In the genomic region with DNA sequence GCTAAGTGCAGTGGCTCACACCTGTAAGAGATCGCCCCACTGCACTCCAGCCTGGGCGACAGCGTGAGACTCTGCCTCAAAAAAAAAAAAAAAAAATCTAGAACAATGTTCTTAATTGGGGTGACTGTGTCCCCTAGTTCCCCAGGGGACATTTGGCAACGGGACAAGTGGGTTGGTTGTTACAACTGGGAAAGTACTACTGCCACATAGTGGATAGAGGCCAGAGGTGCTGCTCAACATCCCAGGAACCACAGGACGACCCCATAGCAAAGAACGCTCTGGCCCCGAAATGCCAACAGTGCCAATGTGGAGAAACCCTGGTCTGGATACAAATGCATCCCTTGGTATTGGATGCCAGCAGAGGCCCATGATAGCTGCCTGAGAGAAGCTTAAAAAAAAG, we compare ENCODE assay signal across 1 cellular context.
TF ChIP-seq lines count a peak whose summit lies in the region.

No MANE protein-coding gene starts in this region.

TF ChIP-seq in SK-N-SH, 30 proteins besides CTCF, POLR2A, EP300 and RAD21:
- no peak for TF ChIP-seq CHD2 (IDR thresholded peaks at IDR 0.05; ENCODE audit: low read length, partially characterized antibody)
- TF ChIP-seq JUND (IDR thresholded peaks at IDR 0.05) = no peak
- TF ChIP-seq ELF1 (IDR thresholded peaks at IDR 0.05) = no peak
- TF ChIP-seq TAF1 (IDR thresholded peaks at IDR 0.05; ENCODE audit: borderline replicate concordance, low read depth, low read length) = no peak
- no peak for TF ChIP-seq RCOR1 (IDR thresholded peaks at IDR 0.05; ENCODE audit: low read length)
- TF ChIP-seq GATA2 (CRISPR knock-in tag; IDR thresholded peaks at IDR 0.05) = no peak
- no peak for TF ChIP-seq NRF1 (IDR thresholded peaks at IDR 0.05; ENCODE audit: low read depth, low read length)
- no peak for TF ChIP-seq SMC3 (IDR thresholded peaks at IDR 0.05; ENCODE audit: low read depth, low read length)
- no peak for TF ChIP-seq MEF2A (IDR thresholded peaks at IDR 0.05; ENCODE audit: borderline replicate concordance, low read depth)
- TF ChIP-seq, protein P1, sequence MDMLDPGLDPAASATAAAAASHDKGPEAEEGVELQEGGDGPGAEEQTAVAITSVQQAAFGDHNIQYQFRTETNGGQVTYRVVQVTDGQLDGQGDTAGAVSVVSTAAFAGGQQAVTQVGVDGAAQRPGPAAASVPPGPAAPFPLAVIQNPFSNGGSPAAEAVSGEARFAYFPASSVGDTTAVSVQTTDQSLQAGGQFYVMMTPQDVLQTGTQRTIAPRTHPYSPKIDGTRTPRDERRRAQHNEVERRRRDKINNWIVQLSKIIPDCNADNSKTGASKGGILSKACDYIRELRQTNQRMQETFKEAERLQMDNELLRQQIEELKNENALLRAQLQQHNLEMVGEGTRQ (IDR thresholded peaks at IDR 0.05; ENCODE audit: borderline replicate concordance, low read depth, low read length) = no peak
- no peak for TF ChIP-seq FOXJ3 (CRISPR knock-in tag; IDR thresholded peaks at IDR 0.05)
- TF ChIP-seq TEAD4 (IDR thresholded peaks at IDR 0.05; ENCODE audit: borderline replicate concordance, insufficient read depth) = no peak
- TF ChIP-seq, protein P2, sequence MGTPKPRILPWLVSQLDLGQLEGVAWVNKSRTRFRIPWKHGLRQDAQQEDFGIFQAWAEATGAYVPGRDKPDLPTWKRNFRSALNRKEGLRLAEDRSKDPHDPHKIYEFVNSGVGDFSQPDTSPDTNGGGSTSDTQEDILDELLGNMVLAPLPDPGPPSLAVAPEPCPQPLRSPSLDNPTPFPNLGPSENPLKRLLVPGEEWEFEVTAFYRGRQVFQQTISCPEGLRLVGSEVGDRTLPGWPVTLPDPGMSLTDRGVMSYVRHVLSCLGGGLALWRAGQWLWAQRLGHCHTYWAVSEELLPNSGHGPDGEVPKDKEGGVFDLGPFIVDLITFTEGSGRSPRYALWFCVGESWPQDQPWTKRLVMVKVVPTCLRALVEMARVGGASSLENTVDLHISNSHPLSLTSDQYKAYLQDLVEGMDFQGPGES (IDR thresholded peaks at IDR 0.05; ENCODE audit: low read depth, low read length) = no peak
- no peak for TF ChIP-seq RXRA (IDR thresholded peaks at IDR 0.05; ENCODE audit: borderline replicate concordance, low read depth)
- TF ChIP-seq, protein P3, sequence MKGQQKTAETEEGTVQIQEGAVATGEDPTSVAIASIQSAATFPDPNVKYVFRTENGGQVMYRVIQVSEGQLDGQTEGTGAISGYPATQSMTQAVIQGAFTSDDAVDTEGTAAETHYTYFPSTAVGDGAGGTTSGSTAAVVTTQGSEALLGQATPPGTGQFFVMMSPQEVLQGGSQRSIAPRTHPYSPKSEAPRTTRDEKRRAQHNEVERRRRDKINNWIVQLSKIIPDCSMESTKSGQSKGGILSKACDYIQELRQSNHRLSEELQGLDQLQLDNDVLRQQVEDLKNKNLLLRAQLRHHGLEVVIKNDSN (IDR thresholded peaks at IDR 0.05; ENCODE audit: borderline replicate concordance, low read depth) = no peak
